ENCODE assay signal across 21 cellular contexts in the genomic region with DNA sequence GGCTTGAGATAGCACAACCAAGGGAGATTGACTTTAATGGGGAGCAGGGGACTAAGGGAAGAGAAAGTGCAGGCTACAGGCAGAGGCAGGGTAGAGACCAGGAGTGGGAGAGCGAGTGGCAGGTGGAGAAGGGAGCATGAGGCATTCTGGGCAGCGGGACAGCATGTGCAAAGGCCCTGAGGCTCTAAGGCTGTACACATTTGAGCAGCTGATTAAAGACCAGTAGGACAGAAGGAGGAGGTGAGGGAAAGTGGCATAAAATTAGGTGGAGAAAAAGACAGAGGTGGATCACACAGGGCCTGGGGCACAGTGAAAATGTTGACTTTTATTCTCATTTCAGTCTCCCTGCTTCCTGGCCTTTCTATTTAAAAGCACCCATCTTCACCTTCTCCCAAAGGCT.
"Had no signal": no experiment of that assay in that cellular context is flagged by ENCODE, and none has a peak within 500 bp of the region (broad histone marks: within the 10 kb centered on the region; RNA-seq: fewer than 3 reads in every experiment).

No MANE protein-coding gene starts in this region.

- H3K27me3 ChIP-seq: colonic mucosa, gastrocnemius medialis, upper lobe of right lung had no signal

- H3K9ac ChIP-seq: parathyroid adenoma had no signal

- H3K36me3 ChIP-seq: colonic mucosa, gastrocnemius medialis, left ventricle myocardium inferior, thoracic aorta, upper lobe of right lung had no signal

- FAIRE-seq: TTC549 had no signal

- H3K4me3 ChIP-seq: colonic mucosa, gastrocnemius medialis, left ventricle myocardium inferior, thoracic aorta, upper lobe of right lung had no signal

- H3K9me3 Mint-ChIP-seq: activated naive CD8-positive, alpha-beta T cell treated with anti-CD3 and anti-CD28 coated beads, Interleukin-2, amount 10 ng/mL, durations not matched to agents 7 days and 5 days; endodermal cell; naive thymus-derived CD8-positive, alpha-beta T cell; T-helper 2 cell treated with Interferon-gamma antibody and Interleukin-4, amounts not matched to agents 5 μg/mL and 100 μg/mL, for 36 hours; WTC11 had no signal

- H3K36me3 Mint-ChIP-seq: activated naive CD8-positive, alpha-beta T cell treated with anti-CD3 and anti-CD28 coated beads, Interleukin-2, amount 10 ng/mL, durations not matched to agents 7 days and 5 days; brain; naive thymus-derived CD8-positive, alpha-beta T cell; WTC11 had no signal

- ATAC-seq: activated CD4-positive, alpha-beta T cell treated with anti-CD3 and anti-CD28 coated beads for 36 hours; gastrocnemius medialis; naive thymus-derived CD8-positive, alpha-beta T cell; upper lobe of right lung; WTC11 had no signal

- H3K4me3 Mint-ChIP-seq: activated CD4-positive, alpha-beta T cell treated with anti-CD3 and anti-CD28 coated beads for 36 hours; activated naive CD8-positive, alpha-beta T cell treated with anti-CD3 and anti-CD28 coated beads, Interleukin-2, amount 10 ng/mL, durations not matched to agents 7 days and 5 days; endodermal cell; naive thymus-derived CD8-positive, alpha-beta T cell; T-helper 2 cell treated with Interferon-gamma antibody and Interleukin-4, amounts not matched to agents 5 μg/mL and 100 μg/mL, for 36 hours; WTC11 had no signal

- H3K4me1 ChIP-seq: colonic mucosa, gastrocnemius medialis, parathyroid adenoma, upper lobe of right lung had no signal

- H3K4me1 Mint-ChIP-seq: WTC11 had no signal

- DNase-seq: activated CD4-positive, alpha-beta T cell treated with anti-CD3 and anti-CD28 coated beads for 36 hours; activated CD4-positive, alpha-beta T cell treated with anti-CD3 and anti-CD28 coated beads, Interleukin-2, amount 50 U/mL, for 48 hours; activated naive CD8-positive, alpha-beta T cell treated with anti-CD3 and anti-CD28 coated beads, Interleukin-2, amount 10 ng/mL, durations not matched to agents 7 days and 5 days; amygdala; central memory CD4-positive, alpha-beta T cell; colonic mucosa; endodermal cell; erythroblast; gastrocnemius medialis; head of caudate nucleus; kidney glomerular epithelial cell; left ventricle myocardium inferior; naive thymus-derived CD8-positive, alpha-beta T cell; stimulated activated CD4-positive, alpha-beta T cell treated with anti-CD3 and anti-CD28 coated beads, Interleukin-4, amount 100 ng/mL, for 1 hour; upper lobe of right lung had no signal

- H3K79me2 ChIP-seq: parathyroid adenoma had no signal

- H3K27ac Mint-ChIP-seq: activated CD4-positive, alpha-beta T cell treated with anti-CD3 and anti-CD28 coated beads for 36 hours; activated naive CD8-positive, alpha-beta T cell treated with anti-CD3 and anti-CD28 coated beads, Interleukin-2, amount 10 ng/mL, durations not matched to agents 7 days and 5 days; endodermal cell; T-helper 2 cell treated with Interferon-gamma antibody and Interleukin-4, amounts not matched to agents 5 μg/mL and 100 μg/mL, for 36 hours; WTC11 had no signal

- H3K27ac ChIP-seq: colonic mucosa, gastrocnemius medialis, left ventricle myocardium inferior, thoracic aorta, upper lobe of right lung had no signal

- H3K27me3 Mint-ChIP-seq: activated CD4-positive, alpha-beta T cell treated with anti-CD3 and anti-CD28 coated beads for 36 hours had no signal

- H3K9me3 ChIP-seq: colonic mucosa, gastrocnemius medialis, left ventricle myocardium inferior, thoracic aorta, upper lobe of right lung had no signal
